ENCODE assay signal across 8 cellular contexts in the genomic region with DNA sequence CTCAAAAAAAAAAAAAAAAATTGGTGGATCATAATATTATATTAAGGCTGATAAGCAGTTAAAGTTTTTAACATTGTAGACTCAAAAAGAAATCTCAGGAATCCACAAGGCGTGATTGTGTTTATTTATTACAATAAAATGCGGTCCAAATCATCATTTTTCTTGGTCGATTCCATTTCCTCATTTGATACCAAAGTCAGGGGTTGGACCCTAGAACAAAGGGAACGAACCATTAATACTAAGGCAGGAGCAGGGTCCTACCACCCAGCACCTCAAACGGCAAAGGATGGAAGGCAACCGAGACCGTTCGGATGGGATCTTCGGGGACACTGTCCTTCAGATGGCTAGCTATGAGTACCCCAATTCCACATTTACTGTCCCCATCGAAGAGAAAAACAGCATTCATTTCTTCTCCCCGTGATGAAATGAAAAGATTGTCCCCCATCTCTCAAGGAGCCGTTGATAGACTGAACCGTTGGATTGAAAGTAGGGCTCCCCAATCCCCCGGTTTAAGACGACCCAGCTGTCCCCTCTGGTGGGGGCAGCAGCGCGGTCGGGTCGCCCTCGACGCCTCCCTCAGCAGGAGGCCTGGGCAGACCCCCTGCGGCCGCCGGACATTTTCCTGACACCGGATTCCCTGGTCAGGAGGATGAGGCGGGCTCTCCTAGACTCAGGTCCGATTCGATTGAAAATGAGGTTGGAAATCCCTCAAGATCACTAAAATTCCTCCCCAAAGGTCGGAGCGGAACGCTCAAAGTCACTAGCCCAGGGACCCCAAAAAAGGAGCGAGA. TPM values are rescaled to one million over a fixed set of nuclear protein-coding genes. Genes with fewer than 3 reads are reported as not detected.
DNase-seq lines count a peak whose midpoint lies in the region; ATAC-seq, FAIRE-seq and TF ChIP-seq lines count a peak whose summit lies in the region.

No MANE protein-coding gene starts in this region.

- H3K4me1 ChIP-seq in astrocyte (ENCODE audit: insufficient read depth, low read length) (peaks cover 10% of the 10 kb centered on the region), subcutaneous abdominal adipose tissue (ENCODE audit: control insufficient read depth in 5 of 5, insufficient read depth in 5 of 5, low read length in 5 of 5) (peaks cover 0 to 17% (median 15%) of the 10 kb centered on the region in 5 donors)

- no peak for FAIRE-seq in astrocyte (lab: Jason Lieb, UNC)

- peak overlapping the region; percentile 80 for H3K9ac ChIP-seq in astrocyte (ENCODE audit: low read length)
- peak overlapping the region in 4 of 5 donors; percentile 69 to 83 (median 78) for H3K9ac ChIP-seq in subcutaneous abdominal adipose tissue (ENCODE audit: low read length in 5 of 5)

- DNase-seq in ELF-1 (ENCODE audit: low read depth, low spot score) (peak; percentile 51), astrocyte (ENCODE audit: low read depth) (no peak), ureter (ENCODE audit: low spot score) (no peak), foreskin melanocyte (no peak), OCI-M1 (lab: John Stamatoyannopoulos, UW) (no peak)

- H3K9me3 ChIP-seq in astrocyte (ENCODE audit: insufficient read depth, low read depth, low read length) (no peaks in the 10 kb centered on the region), subcutaneous abdominal adipose tissue (ENCODE audit: control insufficient read depth in 5 of 5, low read length in 5 of 5) (no peaks in the 10 kb centered on the region)

- no peaks in the 10 kb centered on the region for H4K20me1 ChIP-seq in astrocyte (ENCODE audit: insufficient read depth, low read length)

- H3K27me3 Mint-ChIP-seq in astrocyte (ENCODE audit: low read depth, unreplicated experiment), result no peaks in the 10 kb centered on the region

- H3K27ac Mint-ChIP-seq in astrocyte (ENCODE audit: unreplicated experiment), result no peak overlapping the region

- H3K79me2 ChIP-seq in astrocyte (ENCODE audit: insufficient read depth, low read length), result no peaks in the 10 kb centered on the region

- H3K4me3 Mint-ChIP-seq in astrocyte (ENCODE audit: unreplicated experiment), result peak overlapping the region; percentile 75

- no peak overlapping the region for H3K27ac ChIP-seq in astrocyte (ENCODE audit: low read depth, low read length)
- peak overlapping the region; percentile 81 for H3K27ac ChIP-seq in layer of hippocampus (ENCODE audit: low read depth, low read length)
- no peak overlapping the region for H3K27ac ChIP-seq in subcutaneous abdominal adipose tissue (ENCODE audit: low read depth, low read length)

- peaks cover 2% of the 10 kb centered on the region for H3K4me1 Mint-ChIP-seq in astrocyte (ENCODE audit: low read depth, unreplicated experiment)

- peak; percentile 13 for ATAC-seq in HG02885 (IDR thresholded peaks at IDR 0.05; ENCODE audit: poor library complexity, unreplicated experiment)

- H3K36me3 Mint-ChIP-seq in astrocyte (ENCODE audit: low read depth, unreplicated experiment), result no peaks in the 10 kb centered on the region

- H3K9me3 Mint-ChIP-seq in astrocyte (ENCODE audit: unreplicated experiment), result no peaks in the 10 kb centered on the region

- no peaks in the 10 kb centered on the region for H3K27me3 ChIP-seq in astrocyte (ENCODE audit: insufficient read depth, low read length)
- H3K27me3 ChIP-seq in layer of hippocampus (ENCODE audit: control insufficient read depth, insufficient read depth, low read length), result no peaks in the 10 kb centered on the region
- peaks cover 0 to 6% (median 0%) of the 10 kb centered on the region in 5 donors for H3K27me3 ChIP-seq in subcutaneous abdominal adipose tissue (ENCODE audit: control insufficient read depth in 5 of 5, insufficient read depth in 4 of 5, low read length in 5 of 5)

- H2AFZ ChIP-seq in astrocyte (ENCODE audit: low read depth, low read length), result peak overlapping the region; percentile 90

- peak overlapping the region; percentile 94 for H3K4me2 ChIP-seq in astrocyte (ENCODE audit: low read length)

- H3K36me3 ChIP-seq in astrocyte (ENCODE audit: insufficient read depth, low read length) (no peaks in the 10 kb centered on the region), subcutaneous abdominal adipose tissue (ENCODE audit: control insufficient read depth in 5 of 5, insufficient read depth in 5 of 5, low read length in 5 of 5) (no peaks in the 10 kb centered on the region)

- H3K4me3 ChIP-seq in astrocyte (ENCODE audit: insufficient read depth, low read depth, low read length) (peak overlapping the region; percentile 61), subcutaneous abdominal adipose tissue (ENCODE audit: low read depth in 1 of 5, low read length in 5 of 5) (peak overlapping the region; percentile 69 to 91 (median 71))

- no peak for TF ChIP-seq CTCF in astrocyte (IDR thresholded peaks at IDR 0.05; ENCODE audit: insufficient read depth, low read depth, low read length)

RNA-seq across cellular contexts. Expression of gene DMC1, which starts 0.6 kb away (rescaled TPM):
- 0.11 TPM in 1 of 2 replicates, not detected in the other for total RNA-seq in astrocyte
- total RNA-seq in ureter, result 2.2 TPM
